Comparison of ENCODE assay signal across 9 cellular contexts in genomic region chr6:29702519-29703103, GRCh38. TPM values are rescaled to one million over a fixed set of nuclear protein-coding genes. Genes with fewer than 3 reads are reported as not detected.
DNase-seq lines count a peak whose midpoint lies in the region; ATAC-seq and TF ChIP-seq lines count a peak whose summit lies in the region.
"Had no signal": no experiment of that assay in that cellular context is flagged by ENCODE, and none has a peak within 500 bp of the region (broad histone marks: within the 10 kb centered on the region; RNA-seq: fewer than 3 reads in every experiment).

No MANE protein-coding gene starts in this region.

- no peaks in the 10 kb centered on the region for H3K79me2 ChIP-seq in fibroblast of lung (ENCODE audit: control insufficient read depth, insufficient read depth, low read length)

- no peak overlapping the region for H3K27ac Mint-ChIP-seq in progenitor cell of endocrine pancreas

- no peaks in the 10 kb centered on the region for H3K36me3 ChIP-seq in fibroblast of lung (ENCODE audit: control insufficient read depth, insufficient read depth, low read length)

- H3K4me3 ChIP-seq in NB4 (ENCODE audit: low read depth, low read length) (no peak overlapping the region), fibroblast of lung (replicated peaks in 1 of 4; ENCODE audit: control extremely low read depth in 1 of 4, insufficient read depth in 1 of 4, low read depth in 3 of 4, low read length in 4 of 4) (no peak overlapping the region)

- ATAC-seq in GM21717 (IDR thresholded peaks at IDR 0.05; ENCODE audit: unreplicated experiment), result no peak

- no peak overlapping the region for H3K4me2 ChIP-seq in fibroblast of lung (ENCODE audit: extremely low read depth, insufficient read depth, low read length)

- H3K4me1 Mint-ChIP-seq in progenitor cell of endocrine pancreas (ENCODE audit: low read depth), result no peaks in the 10 kb centered on the region

- H3K9me3 ChIP-seq in fibroblast of lung (ENCODE audit: control insufficient read depth, insufficient read depth, low read depth, low read length), result no peaks in the 10 kb centered on the region

- no peak overlapping the region for H3K27ac ChIP-seq in fibroblast of lung (ENCODE audit: insufficient read depth, low read length)

- no peaks in the 10 kb centered on the region for H3K36me3 Mint-ChIP-seq in progenitor cell of endocrine pancreas (ENCODE audit: insufficient read depth)

- H3K9me3 Mint-ChIP-seq in progenitor cell of endocrine pancreas (ENCODE audit: low read depth), result no peaks in the 10 kb centered on the region

- no peaks in the 10 kb centered on the region for H4K20me1 ChIP-seq in fibroblast of lung (ENCODE audit: control insufficient read depth, extremely low read depth, insufficient read depth, low read length)

- H3K27me3 ChIP-seq in fibroblast of lung (ENCODE audit: control insufficient read depth, insufficient read depth, low read length), result peaks cover 3% of the 10 kb centered on the region

- H3K4me1 ChIP-seq in fibroblast of lung (ENCODE audit: control insufficient read depth, extremely low read depth, insufficient read depth, low read length), result no peaks in the 10 kb centered on the region

- peaks cover 54% of the 10 kb centered on the region for H3K27me3 Mint-ChIP-seq in progenitor cell of endocrine pancreas

- H3K9ac ChIP-seq in fibroblast of lung (ENCODE audit: insufficient read depth, low read length), result no peak overlapping the region

- peak; percentile 91 for TF ChIP-seq CTCF in NB4 (IDR thresholded peaks at IDR 0.05; ENCODE audit: low read depth, low read length)
- peak; percentile 44 to 52 for TF ChIP-seq CTCF in fibroblast of lung (conservative IDR thresholded peaks at IDR 0.05 in 1 of 2, IDR thresholded peaks at IDR 0.05 in 1 of 2; ENCODE audit: low read depth in 1 of 2, low read length in 2 of 2)
- TF ChIP-seq CTCF in progenitor cell of endocrine pancreas (IDR thresholded peaks at IDR 0.05; ENCODE audit: unreplicated experiment), result peak; percentile 77

- DNase-seq in GDM1 (lab: John Stamatoyannopoulos, UW) (peak; percentile 14), NB4 (ENCODE audit: low read depth) (peak; percentile 64), fibroblast of lung (ENCODE audit: low read depth in 2 of 2) (no peak), progenitor cell of endocrine pancreas (ENCODE audit: low spot score, unreplicated experiment) (peak; percentile 65), GOT3 (lab: John Stamatoyannopoulos, UW) (no peak), HPDE6-E6E7 (ENCODE audit: extremely low spot score) (no peak)
- peak; percentile 95 for DNase-seq in activated CD8-positive, alpha-beta memory T cell treated with anti-CD3 and anti-CD28 coated beads for 24 hours

- H2AFZ ChIP-seq in fibroblast of lung (ENCODE audit: low read length), result no peak overlapping the region

- no peak for TF ChIP-seq POLR2A in NB4 (IDR thresholded peaks at IDR 0.05; ENCODE audit: extremely low read depth, insufficient read length)

- no peak overlapping the region for H3K4me3 Mint-ChIP-seq in progenitor cell of endocrine pancreas (ENCODE audit: low read depth)

RNA-seq across cellular contexts. Expression of gene HLA-F, which starts 20.6 kb away (rescaled TPM):
- total RNA-seq in fibroblast of lung (4.6 and 5.4 TPM in 2 replicates), progenitor cell of endocrine pancreas (1.1 TPM in 1 of 2 replicates, not detected in the other)
- polyA plus RNA-seq in fibroblast of lung, result 1.5 and 18.7 TPM in 2 replicates
- 2.1 and 27.6 TPM in 2 replicates for polyA plus RNA-seq in fibroblast of lung (2012)
- 1.4 and 39.4 TPM in 2 replicates for polyA minus RNA-seq in fibroblast of lung (ENCODE audit: low replicate concordance)

RNA-seq across cellular contexts. Expression of gene ZFP57, which starts 21.7 kb away (rescaled TPM):
- total RNA-seq in fibroblast of lung (not detected in 2 replicates), progenitor cell of endocrine pancreas (0.14 TPM in 1 of 2 replicates, not detected in the other)
- not detected in 2 replicates for polyA plus RNA-seq in fibroblast of lung
- not detected in 2 replicates for polyA plus RNA-seq in fibroblast of lung (2012)
- polyA minus RNA-seq in fibroblast of lung (ENCODE audit: low replicate concordance), result not detected in 2 replicates
- total RNA-seq: urinary bladder had no signal
- polyA plus RNA-seq: urinary bladder had no signal

RNA-seq across cellular contexts. Expression of gene MOG, which starts 45.7 kb away (rescaled TPM):
- total RNA-seq in fibroblast of lung, result not detected in 2 replicates
- polyA plus RNA-seq in fibroblast of lung, result not detected in 2 replicates
- not detected in 2 replicates for polyA plus RNA-seq in fibroblast of lung (2012)
- not detected in 2 replicates for polyA minus RNA-seq in fibroblast of lung (ENCODE audit: low replicate concordance)
- not detected in 2 replicates for total RNA-seq in progenitor cell of endocrine pancreas
- total RNA-seq: urinary bladder had no signal
- polyA plus RNA-seq: urinary bladder had no signal

Comparison
In these comparisons a context has a peak if more than half of its experiments do, and no peak if none do; other contexts are left out.
1. DNase-seq: peak in GDM1 (single experiment), NB4 (single experiment), activated CD8-positive, alpha-beta memory T cell treated with anti-CD3 and anti-CD28 coated beads for 24 hours (single experiment) and progenitor cell of endocrine pancreas (single experiment); none in fibroblast of lung (0 of 2), GOT3 (single experiment) and HPDE6-E6E7 (single experiment).
2. Peak in every context shown above with its lines, with median percentiles within 50 percentile points of each other: CTCF ChIP-seq.